Comparison of ENCODE assay signal across 8 cellular contexts in genomic region chr13:44373601-44374347, GRCh38. TPM values are rescaled to one million over a fixed set of nuclear protein-coding genes. Genes with fewer than 3 reads are reported as not detected.
A peak's percentile ranks its signal among the peaks of the same experiment; 100 is the strongest.
DNase-seq lines count a peak whose midpoint lies in the region; ATAC-seq and TF ChIP-seq lines count a peak whose summit lies in the region.

Gene SERP2, plus strand, starts transcription at chr13:44373824. Its CDS starts 202 bp downstream, at chr13:44374026.

- no peak within 1 kb of the TSS; the same call in 2 of the 3 replicates for H2BK15ac ChIP-seq in IMR-90 (ENCODE audit: low read depth, low read length)

- H3K14ac ChIP-seq in IMR-90 (replicated peaks; ENCODE audit: low read depth, low read length): peak within 1 kb of the TSS; percentile 72; the same call in 1 of the 2 replicates

- CTCF ChIA-PET in IMR-90 (lab: Yijun Ruan, JAX): no interaction called here

- DNase-seq in IMR-90 (no peak), cerebellar cortex (ENCODE audit: low spot score) (peak; percentile 55), left colon (peak in 1 of 2 donors; percentile 44), T1000 (lab: John Stamatoyannopoulos, UW) (no peak), DMS153 treated with DMSO at 0.1 percent for 48 hours (lab: John Stamatoyannopoulos, UW; ENCODE audit: unreplicated experiment) (no peak)
- DNase-seq in stimulated activated naive CD8-positive, alpha-beta T cell treated with anti-CD3 and anti-CD28 coated beads, Interleukin-15, amount 100 ng/mL, for 72 hours: peak; percentile 21 to 30

- no peaks in the 10 kb centered on the region for H3K27me3 ChIP-seq in ACC112 (ENCODE audit: insufficient read depth, low read length)
- no peaks in the 10 kb centered on the region; the same call in 1 of the 2 replicates for H3K27me3 ChIP-seq in IMR-90 (ENCODE audit: control insufficient read depth, insufficient read depth, low read length)

- peak within 1 kb of the TSS; percentile 88 for H3K4me2 ChIP-seq in IMR-90 (ENCODE audit: low read depth, low read length)

- no peaks in the 10 kb centered on the region for H3K9me3 Mint-ChIP-seq in stimulated activated naive CD8-positive, alpha-beta T cell treated with anti-CD3 and anti-CD28 coated beads, Interleukin-15, amount 100 ng/mL, for 72 hours

- no peak within 1 kb of the TSS for H3K9ac ChIP-seq in IMR-90 (ENCODE audit: low read depth, low read length)

- no peaks in the 10 kb centered on the region for H4K20me1 ChIP-seq in IMR-90 (ENCODE audit: insufficient read depth, low read length)

- 0 out of 2 replicates have a peak within 1 kb of the TSS, but pooled peaks have one; percentile 4 for H4K91ac ChIP-seq in IMR-90 (ENCODE audit: insufficient read depth, low read depth, low read length)

- H3K9me3 ChIP-seq in IMR-90 (ENCODE audit: control insufficient read depth, insufficient read depth, low read length): no peaks in the 10 kb centered on the region

- no peaks in the 10 kb centered on the region for H3K79me1 ChIP-seq in IMR-90 (ENCODE audit: low read depth in 1 of 2, low read length in 2 of 2)

- no peaks in the 10 kb centered on the region; the same call in 1 of the 2 replicates for H3K9me1 ChIP-seq in IMR-90 (ENCODE audit: insufficient read depth, low read length)

- H3K27ac ChIP-seq in ACC112 (ENCODE audit: low read depth, low read length): no peak within 1 kb of the TSS
- H3K27ac ChIP-seq in IMR-90 (ENCODE audit: insufficient read depth, low read length): no peak within 1 kb of the TSS

- H3K4me3 Mint-ChIP-seq in stimulated activated naive CD8-positive, alpha-beta T cell treated with anti-CD3 and anti-CD28 coated beads, Interleukin-15, amount 100 ng/mL, for 72 hours: peak within 1 kb of the TSS; percentile 63 to 77

- H3K79me2 ChIP-seq in ACC112 (ENCODE audit: control insufficient read depth, insufficient read depth, low read length, unreplicated experiment): no peaks in the 10 kb centered on the region

- H3K4me1 Mint-ChIP-seq in stimulated activated naive CD8-positive, alpha-beta T cell treated with anti-CD3 and anti-CD28 coated beads, Interleukin-15, amount 100 ng/mL, for 72 hours: peaks cover 16% of the 10 kb centered on the region

- peak within 1 kb of the TSS; percentile 81; a peak in 2 of 4 replicates for H4K8ac ChIP-seq in IMR-90 (ENCODE audit: low read depth in 2 of 2, low read length in 2 of 2)

- H2BK5ac ChIP-seq in IMR-90 (ENCODE audit: low read depth, low read length, poor library complexity, severe bottlenecking): no peak within 1 kb of the TSS

- peaks cover 36% of the 10 kb centered on the region for H3K27me3 Mint-ChIP-seq in stimulated activated naive CD8-positive, alpha-beta T cell treated with anti-CD3 and anti-CD28 coated beads, Interleukin-15, amount 100 ng/mL, for 72 hours

- H3K4me3 ChIP-seq in ACC112 (ENCODE audit: low read depth, low read length): peak within 1 kb of the TSS; percentile 88
- peak within 1 kb of the TSS; percentile 52 for H3K4me3 ChIP-seq in IMR-90 (ENCODE audit: insufficient read depth, low read depth, low read length)

- H2AFZ ChIP-seq in ACC112 (ENCODE audit: low read length, unreplicated experiment) (peak within 1 kb of the TSS; percentile 85), IMR-90 (replicated peaks; ENCODE audit: low read length, poor library complexity) (peak within 1 kb of the TSS; percentile 89)

- no peak for TF ChIP-seq POLR2A in IMR-90 (IDR thresholded peaks at IDR 0.05; ENCODE audit: low read depth, low read length)

- no peak for TF ChIP-seq CTCF in IMR-90 (conservative IDR thresholded peaks at IDR 0.05; ENCODE audit: low read depth, low read length)

- in situ Hi-C loops in IMR-90 (cut with MboI; ENCODE audit: low sequenced_read_pairs): no loop called here

- no peak within 1 kb of the TSS for H3K23ac ChIP-seq in IMR-90 (ENCODE audit: low read depth, low read length)

- H3K36me3 ChIP-seq in ACC112 (ENCODE audit: insufficient read depth, low read length) (no peaks in the 10 kb centered on the region), IMR-90 (ENCODE audit: control insufficient read depth, insufficient read depth, low read length) (no peaks in the 10 kb centered on the region)

- no peak within 1 kb of the TSS for H3K56ac ChIP-seq in IMR-90 (ENCODE audit: extremely low read depth, insufficient read depth, low read length)

- H3K18ac ChIP-seq in IMR-90 (ENCODE audit: low read depth, low read length): peak within 1 kb of the TSS; percentile 43; the same call in 1 of the 2 replicates

- peak within 1 kb of the TSS; percentile 52; the same call in 1 of the 2 replicates for H2BK120ac ChIP-seq in IMR-90 (ENCODE audit: low read depth, low read length)

- H2AK9ac ChIP-seq in IMR-90 (replicated peaks; ENCODE audit: low read depth, low read length, poor library complexity): peak within 1 kb of the TSS; percentile 33

- no peak within 1 kb of the TSS for H2AK5ac ChIP-seq in IMR-90 (ENCODE audit: low read depth, low read length)

- H2BK20ac ChIP-seq in IMR-90 (ENCODE audit: low read depth, low read length): no peak within 1 kb of the TSS

- ATAC-seq in IMR-90 (ENCODE audit: low read depth) (peak; percentile 73), left colon (peak; percentile 16), GM21423 (IDR thresholded peaks at IDR 0.05; ENCODE audit: unreplicated experiment) (no peak)
- peak; percentile 72 for ATAC-seq in stimulated activated naive CD8-positive, alpha-beta T cell treated with anti-CD3 and anti-CD28 coated beads, Interleukin-15, amount 100 ng/mL, for 72 hours

- H4K5ac ChIP-seq in IMR-90 (ENCODE audit: low read depth, low read length): peak within 1 kb of the TSS; percentile 73; the same call in 1 of the 2 replicates

- POLR2A ChIA-PET in IMR-90 (lab: Charles Lee; ENCODE audit: unreplicated experiment): no interaction called here

- intact Hi-C loops in IMR-90 (cut with micrococcal nuclease) (no loop called here), left colon (cut with DNase I, micrococcal nuclease) (no loop called here)

- peak within 1 kb of the TSS; percentile 41; the same call in 1 of the 2 replicates for H3K4ac ChIP-seq in IMR-90 (ENCODE audit: low read depth, low read length)

- peak within 1 kb of the TSS in 1 of 2 donors; percentile 19 for H3K27ac Mint-ChIP-seq in stimulated activated naive CD8-positive, alpha-beta T cell treated with anti-CD3 and anti-CD28 coated beads, Interleukin-15, amount 100 ng/mL, for 72 hours

- TF ChIP-seq RAD21 in IMR-90 (IDR thresholded peaks at IDR 0.05; ENCODE audit: low read length): no peak

- 0% methylated on average over 7 of the region's 83 CpGs; no CpG with 5 or more reads in 1 of the 2 experiments for WGBS in IMR-90 (ENCODE audit: extremely low coverage in 2 of 2, insufficient read length in 1 of 2), 2 experiments

- dilution Hi-C loops in IMR-90 (cut with HindIII; ENCODE audit: low sequenced_read_pairs, unreplicated experiment): no loop called here

- no TSS peak for BruUV-seq in IMR-90 (replicated peaks; lab: Mats Ljungman, UMichigan)

- H3K4me1 ChIP-seq in ACC112 (ENCODE audit: control insufficient read depth, insufficient read depth, low read length, unreplicated experiment) (peaks cover 5% of the 10 kb centered on the region), IMR-90 (ENCODE audit: control insufficient read depth, insufficient read depth, low read length) (no peaks in the 10 kb centered on the region)

TF ChIP-seq in IMR-90, 13 proteins besides CTCF, POLR2A, EP300 and RAD21:
- TF ChIP-seq SMC3 (IDR thresholded peaks at IDR 0.05; ENCODE audit: low read depth, low read length): no peak
- TF ChIP-seq BHLHE40 (IDR thresholded peaks at IDR 0.05; ENCODE audit: low read depth, low read length): no peak
- TF ChIP-seq FOS (IDR thresholded peaks at IDR 0.05; ENCODE audit: low read depth, low read length): no peak

RNA-seq across cellular contexts. Expression of gene SERP2, which starts in this region (rescaled TPM):
- total RNA-seq in IMR-90 (2012; rRNA removed) (0.54 and 0.56 TPM in 2 replicates), left colon (1 to 10 TPM; 3.2 to 6.4 TPM)
- polyA plus RNA-seq in IMR-90 (2012; rRNA removed): 1.3 and 1.4 TPM in 2 replicates
- 0.77 and 1.6 TPM in 2 replicates for polyA plus RNA-seq in IMR-90 (2012; cell fraction: cytosol; rRNA removed)
- polyA plus RNA-seq in IMR-90 (2012; cell fraction: nucleus; rRNA removed; ENCODE audit: low replicate concordance): 0.96 and 2.3 TPM in 2 replicates

Comparison
In these comparisons a context has a peak if more than half of its experiments do, and no peak if none do; other contexts are left out.
1. DNase-seq: peak in cerebellar cortex (single experiment) and stimulated activated naive CD8-positive, alpha-beta T cell treated with anti-CD3 and anti-CD28 coated beads, Interleukin-15, amount 100 ng/mL, for 72 hours (2 of 2); none in IMR-90 (single experiment), T1000 (single experiment) and DMS153 treated with DMSO at 0.1 percent for 48 hours (single experiment).